In genomic region chr12:127108360-127109215, GRCh38 we compare ENCODE assay signal across 8 cellular contexts.
DNase-seq lines count a peak whose midpoint lies in the region; ATAC-seq and TF ChIP-seq lines count a peak whose summit lies in the region.

No MANE protein-coding gene starts in this region.

- no peaks in the 10 kb centered on the region for H3K9me3 ChIP-seq in CD4-positive, alpha-beta T cell (ENCODE audit: control insufficient read depth, low read length)
- H3K9me3 ChIP-seq in PC-3 (ENCODE audit: low read length) (no peaks in the 10 kb centered on the region), prostate gland (no peaks in the 10 kb centered on the region)

- ATAC-seq in CD4-positive, alpha-beta T cell (ENCODE audit: poor library complexity) = no peak
- ATAC-seq in GM19025 (IDR thresholded peaks at IDR 0.05; ENCODE audit: low read depth, unreplicated experiment) (peak; percentile 67), HG03378 (IDR thresholded peaks at IDR 0.05; ENCODE audit: unreplicated experiment) (peak; percentile 88), PC-3 (peak; percentile 87), GM19455 (IDR thresholded peaks at IDR 0.05; ENCODE audit: unreplicated experiment) (no peak)

- no TSS peak for BruUV-seq in PC-3 (replicated peaks; lab: Mats Ljungman, UMichigan)

- H3K79me2 ChIP-seq in PC-3 (ENCODE audit: low read length) = no peaks in the 10 kb centered on the region

- H3K27me3 Mint-ChIP-seq in CD4-positive, alpha-beta T cell = peaks cover 33% of the 10 kb centered on the region
- no peaks in the 10 kb centered on the region for H3K27me3 Mint-ChIP-seq in glutamatergic neuron (ENCODE audit: unreplicated experiment)

- H3K4me3 ChIP-seq in PC-3 (ENCODE audit: low read length) (no peak overlapping the region), prostate gland (no peak overlapping the region)

- peak overlapping the region; percentile 49 for H3K4me2 ChIP-seq in PC-3 (ENCODE audit: low read length)

- H3K27ac ChIP-seq in CD4-positive, alpha-beta T cell (ENCODE audit: low read depth, low read length) = no peak overlapping the region
- H3K27ac ChIP-seq in PC-3 (ENCODE audit: low read length) (0 out of 2 replicates have a peak overlapping the region, but pooled peaks have one; percentile 0), prostate gland (no peak overlapping the region)

- no peak overlapping the region for H2AFZ ChIP-seq in PC-3 (ENCODE audit: low read length)

- intact Hi-C loops in CD4-positive, alpha-beta T cell (cut with DNase I, micrococcal nuclease) = loop anchor here (1.0 to 10.0 kb wide), 4 partner anchors 185 to 576 kb away; no protein-coding TSS in a partner anchor
- intact Hi-C loops in PC-3 (cut with micrococcal nuclease) = loop anchor here (1.0 to 5.0 kb wide), 9 partner anchors 18 to 326 kb away; no protein-coding TSS in a partner anchor
- intact Hi-C loops in prostate gland (cut with DNase I) = loop anchor here (5.0 to 10.0 kb wide), 2 partner anchors 276 to 574 kb away; no protein-coding TSS in a partner anchor

- no peak overlapping the region for H3K4me3 Mint-ChIP-seq in CD4-positive, alpha-beta T cell
- no peak overlapping the region for H3K4me3 Mint-ChIP-seq in glutamatergic neuron (ENCODE audit: unreplicated experiment)

- no peaks in the 10 kb centered on the region for H3K27me3 ChIP-seq in CD4-positive, alpha-beta T cell (ENCODE audit: control insufficient read depth, insufficient read depth, low read length)
- H3K27me3 ChIP-seq in PC-3 (ENCODE audit: low read length) (no peaks in the 10 kb centered on the region), prostate gland (replicated peaks; ENCODE audit: insufficient read depth) (no peaks in the 10 kb centered on the region)

- H3K9me3 Mint-ChIP-seq in CD4-positive, alpha-beta T cell = no peaks in the 10 kb centered on the region
- H3K9me3 Mint-ChIP-seq in glutamatergic neuron (ENCODE audit: unreplicated experiment) = peaks cover 5% of the 10 kb centered on the region

- no peak for TF ChIP-seq POLR2A in prostate gland (IDR thresholded peaks at IDR 0.05)

- H3K36me3 Mint-ChIP-seq in CD4-positive, alpha-beta T cell (ENCODE audit: low read depth) = no peaks in the 10 kb centered on the region
- no peaks in the 10 kb centered on the region for H3K36me3 Mint-ChIP-seq in glutamatergic neuron (ENCODE audit: unreplicated experiment)

- no peaks in the 10 kb centered on the region for H3K9me2 ChIP-seq in PC-3 (replicated peaks; ENCODE audit: low read length)

- CTCF ChIA-PET in CD4-positive, alpha-beta T cell (lab: Charles Lee) = no interaction called here
- CTCF ChIA-PET in PC-3 (lab: Charles Lee) = interaction anchor here (0.6 to 2.0 kb wide), 10 partner anchors 13 to 1042 kb away, joined by 3 to 12 read pairs (median 4); no protein-coding TSS in a partner anchor

- POLR2A ChIA-PET in CD4-positive, alpha-beta T cell (lab: Charles Lee) = no interaction called here
- POLR2A ChIA-PET in PC-3 (lab: Charles Lee; ENCODE audit: unreplicated experiment) = interaction anchor here (0.6 kb wide), 1 partner anchor 24 kb away, joined by 3 read pairs; no protein-coding TSS in a partner anchor

- no peak overlapping the region for H3K27ac Mint-ChIP-seq in CD4-positive, alpha-beta T cell
- no peak overlapping the region for H3K27ac Mint-ChIP-seq in glutamatergic neuron (ENCODE audit: unreplicated experiment)

- H3K4me1 Mint-ChIP-seq in CD4-positive, alpha-beta T cell (ENCODE audit: low read depth) = no peaks in the 10 kb centered on the region
- H3K4me1 Mint-ChIP-seq in glutamatergic neuron (ENCODE audit: low read depth, unreplicated experiment) = no peaks in the 10 kb centered on the region

- no peaks in the 10 kb centered on the region for H4K20me1 ChIP-seq in PC-3 (ENCODE audit: low read length)

- no peaks in the 10 kb centered on the region; the same call in 1 of the 2 replicates for H3K36me3 ChIP-seq in PC-3 (ENCODE audit: low read depth, low read length)
- no peaks in the 10 kb centered on the region for H3K36me3 ChIP-seq in prostate gland

- peak in 8 of 10 experiments; percentile 12 to 39 (median 20) for DNase-seq in CD4-positive, alpha-beta T cell
- peak; percentile 87 for DNase-seq in PC-3
- DNase-seq in activated gamma-delta T cell treated with anti-CD3 and anti-CD28 coated beads, Interleukin-2, amount 50 U/mL, for 16 hours (ENCODE audit: low read depth) = peak; percentile 14
- peak; percentile 59 for DNase-seq in glutamatergic neuron
- peak; percentile 13 for DNase-seq in prostate gland (ENCODE audit: low spot score)

- peaks cover 26% of the 10 kb centered on the region for H3K4me1 ChIP-seq in PC-3 (ENCODE audit: insufficient read depth, low read length)
- no peaks in the 10 kb centered on the region for H3K4me1 ChIP-seq in prostate gland (replicated peaks)

- H3F3A ChIP-seq in PC-3 (ENCODE audit: low read length, unreplicated experiment) = no peaks in the 10 kb centered on the region

- 55% methylated on average over 7 of the region's 7 CpGs for WGBS in prostate gland

- TF ChIP-seq CTCF in CD4-positive, alpha-beta T cell (IDR thresholded peaks at IDR 0.05) = peak; percentile 59
- peak; percentile 94 for TF ChIP-seq CTCF in PC-3 (conservative IDR thresholded peaks at IDR 0.05; ENCODE audit: low read depth, low read length)
- TF ChIP-seq CTCF in glutamatergic neuron (IDR thresholded peaks at IDR 0.05; ENCODE audit: partially characterized antibody, unreplicated experiment) = peak; percentile 55
- peak in 3 of 4 experiments; percentile 47 to 51 (median 48) for TF ChIP-seq CTCF in prostate gland (IDR thresholded peaks at IDR 0.05)

- H3K9ac ChIP-seq in PC-3 (ENCODE audit: low read length) = peak overlapping the region; percentile 3; the same call in 1 of the 2 replicates

Comparison
In these comparisons a context has a peak if more than half of its experiments do, and no peak if none do; other contexts are left out.
1. ATAC-seq: peak in GM19025 (single experiment), HG03378 (single experiment) and PC-3 (single experiment); none in CD4-positive, alpha-beta T cell (single experiment) and GM19455 (single experiment).
2. DNase-seq: peak in every context shown above with its lines; median percentile 87 in PC-3; 59 in glutamatergic neuron; 20 in CD4-positive, alpha-beta T cell; 14 in activated gamma-delta T cell treated with anti-CD3 and anti-CD28 coated beads, Interleukin-2, amount 50 U/mL, for 16 hours; 13 in prostate gland.
3. Peak in every context shown above with its lines, with median percentiles within 50 percentile points of each other: CTCF ChIP-seq.